Comparison of ENCODE assay signal across 9 cellular contexts in the genomic region with DNA sequence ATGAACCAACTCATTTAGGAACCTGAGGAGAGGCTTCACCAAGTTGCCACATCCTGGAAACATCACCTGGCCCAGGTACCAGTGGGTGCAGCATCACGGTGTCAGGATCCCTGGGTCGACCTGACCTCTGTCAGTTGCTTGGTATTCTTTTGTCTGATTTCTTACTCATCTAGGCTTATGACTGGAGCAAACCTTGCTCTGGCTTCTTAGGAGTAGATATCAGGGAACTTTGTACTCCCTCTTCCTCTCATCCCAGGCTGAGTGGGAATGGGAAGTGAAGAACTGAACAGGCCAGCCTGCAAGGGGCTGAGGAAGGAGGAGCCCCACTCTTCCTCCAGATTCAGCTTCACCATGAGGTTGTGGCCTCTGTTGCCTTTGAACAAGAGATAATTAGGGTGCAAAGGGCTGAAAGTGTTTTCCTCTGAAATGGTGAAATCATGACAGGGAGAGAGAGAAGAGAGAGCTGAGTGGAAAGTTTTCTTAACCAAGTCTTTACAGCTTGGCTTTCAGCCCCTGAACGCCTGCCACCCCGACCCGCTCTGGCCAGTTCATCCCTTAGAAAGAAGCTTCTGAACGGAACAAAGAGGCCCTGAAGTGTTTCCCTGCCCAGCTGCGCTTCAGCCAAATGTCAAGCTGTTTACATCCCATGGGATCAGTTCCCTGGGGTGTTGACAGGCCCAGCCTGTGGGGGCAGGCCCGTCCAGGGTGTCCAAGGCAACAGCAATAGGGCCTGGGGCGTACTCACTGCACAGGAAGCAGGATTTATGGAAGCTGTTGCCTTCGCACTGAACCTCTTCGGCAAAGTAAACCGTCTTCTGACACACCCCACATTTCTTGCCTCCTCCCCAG. TPM values are rescaled to one million over a fixed set of nuclear protein-coding genes. Genes with fewer than 3 reads are reported as not detected.
DNase-seq lines count a peak whose midpoint lies in the region; ATAC-seq and TF ChIP-seq lines count a peak whose summit lies in the region.
"Had no signal": no experiment of that assay in that cellular context is flagged by ENCODE, and none has a peak within 500 bp of the region (broad histone marks: within the 10 kb centered on the region; RNA-seq: fewer than 3 reads in every experiment).

No MANE protein-coding gene starts in this region.

- TF ChIP-seq CTCF in mammary epithelial cell (conservative IDR thresholded peaks at IDR 0.05 in 1 of 2, IDR thresholded peaks at IDR 0.05 in 1 of 2; ENCODE audit: extremely low read depth in 1 of 2, insufficient read depth in 1 of 2, low read depth in 1 of 2, low read length in 2 of 2), result no peak
- TF ChIP-seq CTCF in activated CD8-positive, alpha-beta T cell treated with anti-CD3 and anti-CD28 coated beads for 36 hours (IDR thresholded peaks at IDR 0.05), result no peak

- H4K20me1 ChIP-seq in mammary epithelial cell (ENCODE audit: insufficient read depth, low read length), result no peaks in the 10 kb centered on the region

- DNase-seq in MG63 (peak; percentile 85), mammary epithelial cell (no peak), AML-193 (lab: John Stamatoyannopoulos, UW) (no peak), T1000 (lab: John Stamatoyannopoulos, UW) (no peak)
- no peak for DNase-seq in activated CD8-positive, alpha-beta T cell treated with anti-CD3 and anti-CD28 coated beads for 36 hours
- DNase-seq: activated CD4-positive, CD25-positive, alpha-beta regulatory T cell had no signal

- H3K4me3 Mint-ChIP-seq in activated CD8-positive, alpha-beta T cell treated with anti-CD3 and anti-CD28 coated beads for 36 hours, result no peak overlapping the region

- H3K4me1 ChIP-seq in mammary epithelial cell (ENCODE audit: insufficient read depth, low read length), result peaks cover 78% of the 10 kb centered on the region

- no peaks in the 10 kb centered on the region for H3K4me1 Mint-ChIP-seq in activated CD8-positive, alpha-beta T cell treated with anti-CD3 and anti-CD28 coated beads for 36 hours (ENCODE audit: low read depth)

- H3K27me3 Mint-ChIP-seq in activated CD8-positive, alpha-beta T cell treated with anti-CD3 and anti-CD28 coated beads for 36 hours, result no peaks in the 10 kb centered on the region

- peak overlapping the region; percentile 66 for H3K4me2 ChIP-seq in mammary epithelial cell (ENCODE audit: insufficient read depth, low read depth, low read length)

- POLR2A ChIA-PET in activated CD8-positive, alpha-beta T cell treated with anti-CD3 and anti-CD28 coated beads for 36 hours (lab: Charles Lee), result interaction anchor here (0.6 kb wide), 1 partner anchor 50 kb away, joined by 3 read pairs; no protein-coding TSS in a partner anchor

- peak overlapping the region; percentile 45 for H3K9ac ChIP-seq in mammary epithelial cell (ENCODE audit: insufficient read depth, low read length)

- H3K9me3 ChIP-seq in MG63, result no peaks in the 10 kb centered on the region
- H3K9me3 ChIP-seq in mammary epithelial cell (replicated peaks; ENCODE audit: insufficient read depth, low read length), result no peaks in the 10 kb centered on the region

- in situ Hi-C loops in mammary epithelial cell (cut with MboI; ENCODE audit: low sequenced_read_pairs in 2 of 2), result no loop called here

- BruUV-seq in mammary epithelial cell (replicated peaks; lab: Mats Ljungman, UMichigan), result TSS peak; percentile 8

- CTCF ChIA-PET in mammary epithelial cell (lab: Charles Lee; ENCODE audit: low non-redundant PET), result interaction anchor here (0.7 kb wide), 1 partner anchor 9 kb away, joined by 4 read pairs; no protein-coding TSS in a partner anchor
- CTCF ChIA-PET in activated CD8-positive, alpha-beta T cell treated with anti-CD3 and anti-CD28 coated beads for 36 hours (lab: Charles Lee), result interaction anchor here (1.7 to 30.4 kb wide), 3 partner anchors 4 to 47 kb away, joined by 5 to 796 read pairs (median 796); a partner anchor contains a TSS

- no peaks in the 10 kb centered on the region for H3K9me3 Mint-ChIP-seq in activated CD8-positive, alpha-beta T cell treated with anti-CD3 and anti-CD28 coated beads for 36 hours

- peak overlapping the region; percentile 67 for H3K27ac ChIP-seq in mammary epithelial cell (ENCODE audit: insufficient read depth, low read depth, low read length)
- H3K27ac ChIP-seq in layer of hippocampus (ENCODE audit: low read depth, low read length), result peak overlapping the region; percentile 91
- H3K27ac ChIP-seq in skin epidermis, result peak overlapping the region in 14 of 21 experiments; percentile 12 to 76 (median 62)

- no peak overlapping the region for H3K27ac Mint-ChIP-seq in activated CD8-positive, alpha-beta T cell treated with anti-CD3 and anti-CD28 coated beads for 36 hours

- H3K4me3 ChIP-seq in MG63 (no peak overlapping the region), mammary epithelial cell (replicated peaks in 1 of 3; ENCODE audit: insufficient read depth in 1 of 3, low read depth in 2 of 3, low read length in 3 of 3) (peak overlapping the region in 1 of 3 experiments; percentile 0), skin epidermis (no peak overlapping the region)

- dilution Hi-C loops in mammary epithelial cell (cut with HindIII; ENCODE audit: low sequenced_read_pairs), result no loop called here

- WGBS in mammary epithelial cell (ENCODE audit: low coverage, missing lambda C conversion rate), result 5% methylated on average over 12 of the region's 12 CpGs

- intact Hi-C loops in mammary epithelial cell (cut with micrococcal nuclease), result no loop called here
- intact Hi-C loops in activated CD8-positive, alpha-beta T cell treated with anti-CD3 and anti-CD28 coated beads for 36 hours (cut with micrococcal nuclease), result no loop called here

- peaks cover 88% of the 10 kb centered on the region for H3K79me2 ChIP-seq in mammary epithelial cell (ENCODE audit: insufficient read depth, low read length)

- peak overlapping the region; percentile 28 for H2AFZ ChIP-seq in mammary epithelial cell (ENCODE audit: low read depth, low read length)

- ATAC-seq in GM18502 (IDR thresholded peaks at IDR 0.05; ENCODE audit: poor library complexity, unreplicated experiment), result no peak
- ATAC-seq in activated CD8-positive, alpha-beta T cell treated with anti-CD3 and anti-CD28 coated beads for 36 hours, result no peak

- no peaks in the 10 kb centered on the region for H3K27me3 ChIP-seq in MG63
- no peaks in the 10 kb centered on the region for H3K27me3 ChIP-seq in mammary epithelial cell (ENCODE audit: insufficient read depth, low read length)
- H3K27me3 ChIP-seq in layer of hippocampus (ENCODE audit: control insufficient read depth, insufficient read depth, low read length), result no peaks in the 10 kb centered on the region

- H3K36me3 Mint-ChIP-seq in activated CD8-positive, alpha-beta T cell treated with anti-CD3 and anti-CD28 coated beads for 36 hours (ENCODE audit: low read depth), result peaks cover 25% of the 10 kb centered on the region

- H3K36me3 ChIP-seq in MG63 (peaks cover 23% of the 10 kb centered on the region), mammary epithelial cell (ENCODE audit: insufficient read depth, low read length) (peaks cover 9% of the 10 kb centered on the region)

RNA-seq across cellular contexts. Expression of a gene that starts 11.3 kb away (rescaled TPM):
- 108 and 190 TPM in 2 replicates for total RNA-seq in MG63 (2014; rRNA removed; shearing (Covaris generic); ENCODE audit: low replicate concordance)
- 100 to 1,000 TPM; 145 to 609 TPM for total RNA-seq in mammary epithelial cell
- polyA plus RNA-seq in mammary epithelial cell, result 231 TPM
- polyA minus RNA-seq in mammary epithelial cell, result 209 TPM
- total RNA-seq in activated CD8-positive, alpha-beta T cell treated with anti-CD3 and anti-CD28 coated beads for 36 hours, result 10 to 100 TPM; 55.3 to 56.2 TPM

RNA-seq across cellular contexts. Expression of a gene that starts 26.7 kb away (rescaled TPM):
- total RNA-seq in MG63 (2014; rRNA removed; shearing (Covaris generic); ENCODE audit: low replicate concordance), result 51.7 and 72.2 TPM in 2 replicates
- total RNA-seq in mammary epithelial cell, result 100 to 1,000 TPM; 132 to 205 TPM
- polyA plus RNA-seq in mammary epithelial cell, result 96.4 TPM
- polyA minus RNA-seq in mammary epithelial cell, result 27.0 TPM
- 1 to 10 TPM; 6.2 to 7.9 TPM for total RNA-seq in activated CD8-positive, alpha-beta T cell treated with anti-CD3 and anti-CD28 coated beads for 36 hours

RNA-seq across cellular contexts. Expression of a gene that starts 43.3 kb away (rescaled TPM):
- total RNA-seq in MG63 (2014; rRNA removed; shearing (Covaris generic); ENCODE audit: low replicate concordance), result 17.7 and 22.9 TPM in 2 replicates
- total RNA-seq in mammary epithelial cell, result 10 to 100 TPM; 24.3 to 94.2 TPM
- polyA plus RNA-seq in mammary epithelial cell, result 48.9 TPM
- 177 TPM for polyA minus RNA-seq in mammary epithelial cell
- total RNA-seq in activated CD8-positive, alpha-beta T cell treated with anti-CD3 and anti-CD28 coated beads for 36 hours, result 1 to 10 TPM; 1.6 to 2.1 TPM
